10 cellular contexts compared by ENCODE assay signal in genomic region chrX:137427813-137428212, GRCh38.
DNase-seq lines count a peak whose midpoint lies in the region; ATAC-seq and TF ChIP-seq lines count a peak whose summit lies in the region.
"Had no signal": no experiment of that assay in that cellular context is flagged by ENCODE, and none has a peak within 500 bp of the region (broad histone marks: within the 10 kb centered on the region; RNA-seq: fewer than 3 reads in every experiment).

No MANE protein-coding gene starts in this region.

- H3K36me3 ChIP-seq in parathyroid adenoma (ENCODE audit: control insufficient read depth, insufficient read depth, low read length): no peaks in the 10 kb centered on the region

- TF ChIP-seq CTCF in fibroblast of villous mesenchyme (IDR thresholded peaks at IDR 0.05; ENCODE audit: insufficient read depth, low read depth, low read length) (no peak), parathyroid adenoma (IDR thresholded peaks at IDR 0.05) (no peak)

- H3K4me3 ChIP-seq in fibroblast of villous mesenchyme (ENCODE audit: low read depth, low read length) (peak overlapping the region; percentile 40), parathyroid adenoma (ENCODE audit: low read depth, low read length) (peak overlapping the region; percentile 44)

- peak overlapping the region; percentile 42 for H2AFZ ChIP-seq in parathyroid adenoma

- no peaks in the 10 kb centered on the region for H3K79me2 ChIP-seq in parathyroid adenoma

- H3K9ac ChIP-seq in parathyroid adenoma: no peak overlapping the region

- peak overlapping the region; percentile 68 for H3K4me2 ChIP-seq in parathyroid adenoma (ENCODE audit: low read length)

- DNase-seq in Daoy (ENCODE audit: low read depth) (peak; percentile 19), fibroblast of villous mesenchyme (ENCODE audit: low read depth) (no peak), DMS 273 treated with DMSO at 0.1 percent for 48 hours (lab: John Stamatoyannopoulos, UW) (no peak), NCI-H1417 treated with DMSO at 0.1 percent for 48 hours (lab: John Stamatoyannopoulos, UW) (no peak)
- DNase-seq: activated CD4-positive, CD25-positive, alpha-beta regulatory T cell treated with anti-CD3 and anti-CD28 coated beads, Interleukin-2, amount 50 U/mL, for 72 hours; Kasumi-1 had no signal

- no peaks in the 10 kb centered on the region for H3K4me1 ChIP-seq in parathyroid adenoma

- peak; percentile 63 for ATAC-seq in SK-N-SH treated with all-trans-retinoic acid at 6 μM for 48 hours
- no peak for ATAC-seq in HG02938 (IDR thresholded peaks at IDR 0.05; ENCODE audit: unreplicated experiment)
- no peak for ATAC-seq in GM21619 (IDR thresholded peaks at IDR 0.05; ENCODE audit: unreplicated experiment)

- H3K9me3 ChIP-seq in parathyroid adenoma (ENCODE audit: control insufficient read depth, low read length): no peaks in the 10 kb centered on the region

- H3K27me3 ChIP-seq in parathyroid adenoma (ENCODE audit: control insufficient read depth, insufficient read depth, low read length): no peaks in the 10 kb centered on the region

- no peak overlapping the region for H3K27ac ChIP-seq in parathyroid adenoma

TF ChIP-seq in SK-N-SH treated with all-trans-retinoic acid at 6 μM for 48 hours, 23 proteins besides CTCF, POLR2A, EP300 and RAD21:
- TF ChIP-seq CREB5 (CRISPR knock-in tag; IDR thresholded peaks at IDR 0.05; ENCODE audit: low read depth) (no peak), POU6F1 (CRISPR knock-in tag; IDR thresholded peaks at IDR 0.05; ENCODE audit: borderline replicate concordance, low read depth) (no peak), RARB (CRISPR knock-in tag; IDR thresholded peaks at IDR 0.05) (no peak), TOX (CRISPR knock-in tag; IDR thresholded peaks at IDR 0.05; ENCODE audit: borderline replicate concordance) (no peak), ISL1 (CRISPR knock-in tag; IDR thresholded peaks at IDR 0.05) (no peak), ZFP3 (CRISPR knock-in tag; IDR thresholded peaks at IDR 0.05) (no peak), CSDC2 (CRISPR knock-in tag; IDR thresholded peaks at IDR 0.05) (no peak), ZNF70 (CRISPR knock-in tag; IDR thresholded peaks at IDR 0.05) (no peak), ZFP30 (CRISPR knock-in tag; IDR thresholded peaks at IDR 0.05) (no peak)
